ENCODE assay signal across 25 cellular contexts in genomic region chrX:108163333-108164082, GRCh38.
"Had no signal": no experiment of that assay in that cellular context is flagged by ENCODE, and none has a peak within 500 bp of the region (broad histone marks: within the 10 kb centered on the region; RNA-seq: fewer than 3 reads in every experiment).

No MANE protein-coding gene starts in this region.

- ATAC-seq: activated CD4-positive, alpha-beta T cell treated with anti-CD3 and anti-CD28 coated beads for 36 hours; activated T-helper 17 cell treated with anti-CD3 and anti-CD28 coated beads, Interleukin-2, amount 50 U/mL, for 72 hours; Panc1; Right ventricle myocardium inferior had no signal

- DNase-seq: activated CD4-positive, alpha-beta memory T cell treated with anti-CD3 and anti-CD28 coated beads, Interleukin-2, amount 10 ng/mL, durations not matched to agents 7 days and 5 days; activated CD4-positive, alpha-beta T cell treated with anti-CD3 and anti-CD28 coated beads for 36 hours; activated CD4-positive, alpha-beta T cell treated with anti-CD3 and anti-CD28 coated beads, Interleukin-2, amount 50 U/mL, for 1 hour; activated gamma-delta T cell; activated naive CD4-positive, alpha-beta T cell treated with anti-CD3 and anti-CD28 coated beads for 36 hours; activated T-cell treated with anti-CD3 and anti-CD28 coated beads for 4 hours; activated T-cell treated with anti-CD3 and anti-CD28 coated beads, Interleukin-2, amount 50 U/mL, for 48 hours; amygdala; brain microvascular endothelial cell; KG1; MV-4-11; NCI-H1092 treated with DMSO at 0.1 percent for 48 hours; NCI-H1436 treated with DMSO at 0.1 percent for 48 hours; NCI-H187; NCI-H2107; NCI-H2171 treated with DMSO at 0.1 percent for 48 hours; NCI-H345; NCI-H510A; NCI-H748 treated with DMSO at 0.1 percent for 48 hours; RPMI8226; T-helper 1 cell; WERI-Rb-1 had no signal
